Comparison of ENCODE assay signal across 1 cellular context in the genomic region with DNA sequence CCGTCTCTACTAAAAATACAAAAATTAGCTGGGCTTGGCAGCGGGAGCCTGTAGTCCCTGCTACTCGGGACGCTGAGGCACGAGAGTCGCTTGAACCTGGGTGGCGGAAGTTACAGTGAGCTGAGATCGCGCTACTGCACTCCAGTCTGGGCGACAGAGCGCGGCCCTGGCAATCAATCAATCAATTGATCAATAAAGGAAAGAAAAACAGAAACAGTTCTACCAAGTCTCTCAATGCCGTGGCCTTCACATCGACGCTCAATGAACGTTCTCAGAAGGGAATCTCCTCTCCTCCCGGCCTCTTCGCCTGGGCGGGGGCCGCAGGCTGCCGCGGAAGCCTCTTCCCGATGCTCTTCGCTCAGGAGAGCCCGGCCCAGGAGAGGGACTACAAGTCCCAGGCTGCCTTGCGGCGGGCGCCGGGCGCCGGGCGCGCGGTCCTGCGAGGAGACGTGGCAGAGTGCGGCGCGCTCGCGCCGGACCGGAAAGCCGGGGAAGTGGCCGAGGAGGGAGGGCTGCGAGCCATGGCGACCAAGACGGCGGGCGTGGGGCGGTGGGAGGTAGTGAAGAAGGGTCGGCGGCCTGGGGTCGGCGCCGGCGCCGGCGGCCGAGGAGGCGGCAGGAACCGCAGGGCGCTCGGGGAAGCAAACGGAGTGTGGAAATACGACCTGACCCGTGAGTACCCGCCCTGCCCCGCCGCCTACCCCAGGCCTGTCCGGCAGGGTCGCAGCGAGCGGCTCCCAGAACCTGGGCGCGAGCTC.
TF ChIP-seq lines count a peak whose summit lies in the region.

A gene with protein sequence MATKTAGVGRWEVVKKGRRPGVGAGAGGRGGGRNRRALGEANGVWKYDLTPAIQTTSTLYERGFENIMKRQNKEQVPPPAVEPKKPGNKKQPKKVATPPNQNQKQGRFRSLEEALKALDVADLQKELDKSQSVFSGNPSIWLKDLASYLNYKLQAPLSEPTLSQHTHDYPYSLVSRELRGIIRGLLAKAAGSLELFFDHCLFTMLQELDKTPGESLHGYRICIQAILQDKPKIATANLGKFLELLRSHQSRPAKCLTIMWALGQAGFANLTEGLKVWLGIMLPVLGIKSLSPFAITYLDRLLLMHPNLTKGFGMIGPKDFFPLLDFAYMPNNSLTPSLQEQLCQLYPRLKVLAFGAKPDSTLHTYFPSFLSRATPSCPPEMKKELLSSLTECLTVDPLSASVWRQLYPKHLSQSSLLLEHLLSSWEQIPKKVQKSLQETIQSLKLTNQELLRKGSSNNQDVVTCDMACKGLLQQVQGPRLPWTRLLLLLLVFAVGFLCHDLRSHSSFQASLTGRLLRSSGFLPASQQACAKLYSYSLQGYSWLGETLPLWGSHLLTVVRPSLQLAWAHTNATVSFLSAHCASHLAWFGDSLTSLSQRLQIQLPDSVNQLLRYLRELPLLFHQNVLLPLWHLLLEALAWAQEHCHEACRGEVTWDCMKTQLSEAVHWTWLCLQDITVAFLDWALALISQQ (plus strand): TSS at position 471 of the 758 bp plus-strand sequence. CDS start 51 bp downstream, at position 522.

TF ChIP-seq in HepG2, 621 proteins besides CTCF, POLR2A, EP300 and RAD21 (continued from another document and continues in another):
- no peak for TF ChIP-seq TRIM24 (CRISPR knock-in tag; IDR thresholded peaks at IDR 0.05)
- peak; percentile 41; the same call in 1 of the 2 replicates for TF ChIP-seq GATAD2A (CRISPR knock-in tag; IDR thresholded peaks at IDR 0.05)
- TF ChIP-seq MEIS1 (CRISPR knock-in tag; IDR thresholded peaks at IDR 0.05; ENCODE audit: borderline replicate concordance): no peak; the same call in none of the 2 replicates
- TF ChIP-seq KLF11 (CRISPR knock-in tag; IDR thresholded peaks at IDR 0.05): no peak
- TF ChIP-seq HNRNPL (IDR thresholded peaks at IDR 0.05; ENCODE audit: low read depth, low read length): no peak
- TF ChIP-seq DPF2 (CRISPR knock-in tag; IDR thresholded peaks at IDR 0.05; ENCODE audit: borderline replicate concordance, low read depth): no peak
- TF ChIP-seq, protein P1, sequence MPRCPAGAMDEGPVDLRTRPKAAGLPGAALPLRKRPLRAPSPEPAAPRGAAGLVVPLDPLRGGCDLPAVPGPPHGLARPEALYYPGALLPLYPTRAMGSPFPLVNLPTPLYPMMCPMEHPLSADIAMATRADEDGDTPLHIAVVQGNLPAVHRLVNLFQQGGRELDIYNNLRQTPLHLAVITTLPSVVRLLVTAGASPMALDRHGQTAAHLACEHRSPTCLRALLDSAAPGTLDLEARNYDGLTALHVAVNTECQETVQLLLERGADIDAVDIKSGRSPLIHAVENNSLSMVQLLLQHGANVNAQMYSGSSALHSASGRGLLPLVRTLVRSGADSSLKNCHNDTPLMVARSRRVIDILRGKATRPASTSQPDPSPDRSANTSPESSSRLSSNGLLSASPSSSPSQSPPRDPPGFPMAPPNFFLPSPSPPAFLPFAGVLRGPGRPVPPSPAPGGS (CRISPR knock-in tag; IDR thresholded peaks at IDR 0.05): peak; percentile 95; the same call in 1 of the 2 replicates
- TF ChIP-seq ZNF543 (CRISPR knock-in tag; IDR thresholded peaks at IDR 0.05): 0 out of 2 replicates have a peak, but pooled peaks have one; percentile 28
- TF ChIP-seq AGO1 (IDR thresholded peaks at IDR 0.05; ENCODE audit: low read depth, low read length, poor library complexity, severe bottlenecking): peak; percentile 80
- TF ChIP-seq, protein P2, sequence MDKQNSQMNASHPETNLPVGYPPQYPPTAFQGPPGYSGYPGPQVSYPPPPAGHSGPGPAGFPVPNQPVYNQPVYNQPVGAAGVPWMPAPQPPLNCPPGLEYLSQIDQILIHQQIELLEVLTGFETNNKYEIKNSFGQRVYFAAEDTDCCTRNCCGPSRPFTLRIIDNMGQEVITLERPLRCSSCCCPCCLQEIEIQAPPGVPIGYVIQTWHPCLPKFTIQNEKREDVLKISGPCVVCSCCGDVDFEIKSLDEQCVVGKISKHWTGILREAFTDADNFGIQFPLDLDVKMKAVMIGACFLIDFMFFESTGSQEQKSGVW (CRISPR knock-in tag; IDR thresholded peaks at IDR 0.05; ENCODE audit: borderline replicate concordance): no peak
- TF ChIP-seq CBX1 (IDR thresholded peaks at IDR 0.05; ENCODE audit: low read depth): no peak
- no peak; the same call in 1 of the 2 replicates for TF ChIP-seq ZNF572 (CRISPR knock-in tag; IDR thresholded peaks at IDR 0.05)
- TF ChIP-seq, protein P3, sequence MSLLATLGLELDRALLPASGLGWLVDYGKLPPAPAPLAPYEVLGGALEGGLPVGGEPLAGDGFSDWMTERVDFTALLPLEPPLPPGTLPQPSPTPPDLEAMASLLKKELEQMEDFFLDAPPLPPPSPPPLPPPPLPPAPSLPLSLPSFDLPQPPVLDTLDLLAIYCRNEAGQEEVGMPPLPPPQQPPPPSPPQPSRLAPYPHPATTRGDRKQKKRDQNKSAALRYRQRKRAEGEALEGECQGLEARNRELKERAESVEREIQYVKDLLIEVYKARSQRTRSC (CRISPR knock-in tag; IDR thresholded peaks at IDR 0.05; ENCODE audit: low read depth): no peak
- TF ChIP-seq, protein P4, sequence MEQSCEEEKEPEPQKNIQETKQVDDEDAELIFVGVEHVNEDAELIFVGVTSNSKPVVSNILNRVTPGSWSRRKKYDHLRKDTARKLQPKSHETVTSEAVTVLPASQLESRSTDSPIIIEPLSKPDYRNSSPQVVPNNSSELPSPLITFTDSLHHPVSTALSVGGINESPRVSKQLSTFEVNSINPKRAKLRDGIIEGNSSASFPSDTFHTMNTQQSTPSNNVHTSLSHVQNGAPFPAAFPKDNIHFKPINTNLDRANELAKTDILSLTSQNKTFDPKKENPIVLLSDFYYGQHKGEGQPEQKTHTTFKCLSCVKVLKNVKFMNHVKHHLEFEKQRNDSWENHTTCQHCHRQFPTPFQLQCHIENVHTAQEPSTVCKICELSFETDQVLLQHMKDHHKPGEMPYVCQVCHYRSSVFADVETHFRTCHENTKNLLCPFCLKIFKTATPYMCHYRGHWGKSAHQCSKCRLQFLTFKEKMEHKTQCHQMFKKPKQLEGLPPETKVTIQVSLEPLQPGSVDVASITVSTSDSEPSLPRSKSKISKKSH (CRISPR knock-in tag; IDR thresholded peaks at IDR 0.05; ENCODE audit: borderline replicate concordance): peak; percentile 15; the same call in 1 of the 2 replicates
- TF ChIP-seq, protein P5, sequence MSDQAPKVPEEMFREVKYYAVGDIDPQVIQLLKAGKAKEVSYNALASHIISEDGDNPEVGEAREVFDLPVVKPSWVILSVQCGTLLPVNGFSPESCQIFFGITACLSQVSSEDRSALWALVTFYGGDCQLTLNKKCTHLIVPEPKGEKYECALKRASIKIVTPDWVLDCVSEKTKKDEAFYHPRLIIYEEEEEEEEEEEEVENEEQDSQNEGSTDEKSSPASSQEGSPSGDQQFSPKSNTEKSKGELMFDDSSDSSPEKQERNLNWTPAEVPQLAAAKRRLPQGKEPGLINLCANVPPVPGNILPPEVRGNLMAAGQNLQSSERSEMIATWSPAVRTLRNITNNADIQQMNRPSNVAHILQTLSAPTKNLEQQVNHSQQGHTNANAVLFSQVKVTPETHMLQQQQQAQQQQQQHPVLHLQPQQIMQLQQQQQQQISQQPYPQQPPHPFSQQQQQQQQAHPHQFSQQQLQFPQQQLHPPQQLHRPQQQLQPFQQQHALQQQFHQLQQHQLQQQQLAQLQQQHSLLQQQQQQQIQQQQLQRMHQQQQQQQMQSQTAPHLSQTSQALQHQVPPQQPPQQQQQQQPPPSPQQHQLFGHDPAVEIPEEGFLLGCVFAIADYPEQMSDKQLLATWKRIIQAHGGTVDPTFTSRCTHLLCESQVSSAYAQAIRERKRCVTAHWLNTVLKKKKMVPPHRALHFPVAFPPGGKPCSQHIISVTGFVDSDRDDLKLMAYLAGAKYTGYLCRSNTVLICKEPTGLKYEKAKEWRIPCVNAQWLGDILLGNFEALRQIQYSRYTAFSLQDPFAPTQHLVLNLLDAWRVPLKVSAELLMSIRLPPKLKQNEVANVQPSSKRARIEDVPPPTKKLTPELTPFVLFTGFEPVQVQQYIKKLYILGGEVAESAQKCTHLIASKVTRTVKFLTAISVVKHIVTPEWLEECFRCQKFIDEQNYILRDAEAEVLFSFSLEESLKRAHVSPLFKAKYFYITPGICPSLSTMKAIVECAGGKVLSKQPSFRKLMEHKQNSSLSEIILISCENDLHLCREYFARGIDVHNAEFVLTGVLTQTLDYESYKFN (CRISPR knock-in tag; conservative IDR thresholded peaks at IDR 0.05): 0 out of 2 replicates have a peak, but pooled peaks have one; percentile 33
- TF ChIP-seq GABPA (IDR thresholded peaks at IDR 0.05; ENCODE audit: low read depth, low read length): peak; percentile 57
- peak; percentile 73 for TF ChIP-seq GABPA (CRISPR knock-in tag; IDR thresholded peaks at IDR 0.05; ENCODE audit: low read depth)
- TF ChIP-seq HNRNPH1 (optimal IDR thresholded peaks at IDR 0.05; ENCODE audit: low read depth, low read length): no peak
- TF ChIP-seq ZSCAN22 (CRISPR knock-in tag; IDR thresholded peaks at IDR 0.05): peak; percentile 39; the same call in 1 of the 2 replicates
- TF ChIP-seq ZNF335 (CRISPR knock-in tag; IDR thresholded peaks at IDR 0.05): peak; percentile 93
- TF ChIP-seq ZNF256 (CRISPR knock-in tag; conservative IDR thresholded peaks at IDR 0.05): peak; percentile 63; the same call in 1 of the 2 replicates
- peak; percentile 76 for TF ChIP-seq ZMYM2 (CRISPR knock-in tag; IDR thresholded peaks at IDR 0.05)
- TF ChIP-seq, protein P6, sequence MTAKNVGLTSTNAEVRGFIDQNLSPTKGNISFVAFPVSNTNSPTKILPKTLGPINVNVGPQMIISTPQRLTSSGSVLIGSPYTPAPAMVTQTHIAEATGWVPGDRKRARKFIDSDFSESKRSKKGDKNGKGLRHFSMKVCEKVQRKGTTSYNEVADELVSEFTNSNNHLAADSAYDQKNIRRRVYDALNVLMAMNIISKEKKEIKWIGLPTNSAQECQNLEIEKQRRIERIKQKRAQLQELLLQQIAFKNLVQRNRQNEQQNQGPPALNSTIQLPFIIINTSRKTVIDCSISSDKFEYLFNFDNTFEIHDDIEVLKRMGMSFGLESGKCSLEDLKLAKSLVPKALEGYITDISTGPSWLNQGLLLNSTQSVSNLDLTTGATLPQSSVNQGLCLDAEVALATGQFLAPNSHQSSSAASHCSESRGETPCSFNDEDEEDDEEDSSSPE (CRISPR knock-in tag; IDR thresholded peaks at IDR 0.05): peak; percentile 92
- TF ChIP-seq NPAS2 (CRISPR knock-in tag; IDR thresholded peaks at IDR 0.05; ENCODE audit: borderline replicate concordance): no peak
- peak in 1 of 2 experiments; percentile 88; a peak in 2 of 4 replicates for TF ChIP-seq KLF16 (CRISPR knock-in tag; IDR thresholded peaks at IDR 0.05)
- TF ChIP-seq KLF15 (CRISPR knock-in tag; IDR thresholded peaks at IDR 0.05; ENCODE audit: borderline replicate concordance): peak; percentile 83
- peak; percentile 89 for TF ChIP-seq KAT8 (CRISPR knock-in tag; IDR thresholded peaks at IDR 0.05)
- TF ChIP-seq, protein P7, sequence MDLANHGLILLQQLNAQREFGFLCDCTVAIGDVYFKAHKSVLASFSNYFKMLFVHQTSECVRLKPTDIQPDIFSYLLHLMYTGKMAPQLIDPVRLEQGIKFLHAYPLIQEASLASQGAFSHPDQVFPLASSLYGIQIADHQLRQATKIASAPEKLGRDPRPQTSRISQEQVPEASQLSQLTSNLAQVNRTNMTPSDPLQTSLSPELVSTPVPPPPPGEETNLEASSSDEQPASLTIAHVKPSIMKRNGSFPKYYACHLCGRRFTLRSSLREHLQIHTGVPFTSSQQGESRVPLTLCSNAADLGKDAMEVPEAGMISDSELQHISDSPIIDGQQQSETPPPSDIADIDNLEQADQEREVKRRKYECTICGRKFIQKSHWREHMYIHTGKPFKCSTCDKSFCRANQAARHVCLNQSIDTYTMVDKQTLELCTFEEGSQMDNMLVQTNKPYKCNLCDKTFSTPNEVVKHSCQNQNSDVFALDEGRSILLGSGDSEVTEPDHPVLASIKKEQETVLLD (CRISPR knock-in tag; IDR thresholded peaks at IDR 0.05; ENCODE audit: low read depth): peak; percentile 54; the same call in 1 of the 2 replicates
- peak; percentile 77 for TF ChIP-seq HNRNPLL (IDR thresholded peaks at IDR 0.05; ENCODE audit: low read depth, low read length, poor library complexity, severe bottlenecking)
- no peak for TF ChIP-seq ZNF10 (CRISPR knock-in tag; IDR thresholded peaks at IDR 0.05; ENCODE audit: borderline replicate concordance, low read depth)
- peak; percentile 90; the same call in 1 of the 2 replicates for TF ChIP-seq GLI4 (CRISPR knock-in tag; IDR thresholded peaks at IDR 0.05; ENCODE audit: borderline replicate concordance)
- no peak for TF ChIP-seq ARNT (IDR thresholded peaks at IDR 0.05)
- TF ChIP-seq, protein P8, sequence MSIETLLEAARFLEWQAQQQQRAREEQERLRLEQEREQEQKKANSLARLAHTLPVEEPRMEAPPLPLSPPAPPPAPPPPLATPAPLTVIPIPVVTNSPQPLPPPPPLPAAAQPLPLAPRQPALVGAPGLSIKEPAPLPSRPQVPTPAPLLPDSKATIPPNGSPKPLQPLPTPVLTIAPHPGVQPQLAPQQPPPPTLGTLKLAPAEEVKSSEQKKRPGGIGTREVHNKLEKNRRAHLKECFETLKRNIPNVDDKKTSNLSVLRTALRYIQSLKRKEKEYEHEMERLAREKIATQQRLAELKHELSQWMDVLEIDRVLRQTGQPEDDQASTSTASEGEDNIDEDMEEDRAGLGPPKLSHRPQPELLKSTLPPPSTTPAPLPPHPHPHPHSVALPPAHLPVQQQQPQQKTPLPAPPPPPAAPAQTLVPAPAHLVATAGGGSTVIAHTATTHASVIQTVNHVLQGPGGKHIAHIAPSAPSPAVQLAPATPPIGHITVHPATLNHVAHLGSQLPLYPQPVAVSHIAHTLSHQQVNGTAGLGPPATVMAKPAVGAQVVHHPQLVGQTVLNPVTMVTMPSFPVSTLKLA (IDR thresholded peaks at IDR 0.05): 0 out of 2 replicates have a peak, but pooled peaks have one; percentile 14
